9 cellular contexts compared by ENCODE assay signal in the genomic region with DNA sequence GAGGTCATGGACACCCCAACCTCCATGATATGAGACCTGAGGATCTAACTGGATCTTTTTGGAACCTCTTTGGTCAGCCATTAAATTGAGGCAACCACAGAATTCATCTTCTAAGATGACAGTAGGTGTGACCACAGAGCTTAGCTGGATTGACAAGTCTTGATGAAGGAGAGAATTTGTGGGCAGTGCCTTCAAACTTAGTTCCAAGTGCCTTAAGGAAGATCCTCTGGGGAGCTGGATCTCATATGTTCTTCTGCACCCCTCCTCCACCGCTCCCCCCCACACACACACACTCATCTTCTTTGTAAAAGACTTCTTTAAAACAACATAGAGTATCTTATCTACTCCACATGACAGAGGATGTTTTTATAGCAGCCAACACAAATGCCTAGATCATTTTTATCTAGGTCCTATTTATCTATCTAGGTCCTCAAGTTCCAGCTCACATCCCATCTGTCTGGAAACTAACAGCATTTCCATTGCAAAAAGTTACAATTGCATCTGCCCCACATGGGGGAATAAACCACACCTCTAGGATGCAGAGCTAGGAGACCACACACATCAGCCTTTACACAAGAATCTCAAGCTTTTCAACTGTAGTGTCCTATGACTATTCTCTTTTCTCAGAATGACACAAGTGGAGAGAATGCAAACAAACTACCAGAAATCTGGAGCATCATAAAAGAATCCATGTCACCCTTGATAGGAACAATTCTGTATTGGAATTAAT. TPM values are rescaled to one million over a fixed set of nuclear protein-coding genes. Genes with fewer than 3 reads are reported as not detected.
DNase-seq lines count a peak whose midpoint lies in the region; ATAC-seq and TF ChIP-seq lines count a peak whose summit lies in the region.
"Had no signal": no experiment of that assay in that cellular context is flagged by ENCODE, and none has a peak within 500 bp of the region (broad histone marks: within the 10 kb centered on the region; RNA-seq: fewer than 3 reads in every experiment).

No MANE protein-coding gene starts in this region.

- H3K4me3 ChIP-seq in AG10803 (ENCODE audit: low read length) (no peak overlapping the region), HUES64 (ENCODE audit: low read length) (no peak overlapping the region)

- H3K9me3 ChIP-seq in HUES64 (ENCODE audit: insufficient read depth, low read depth, low read length), result no peaks in the 10 kb centered on the region

- peak; percentile 92 for DNase-seq in AG10803 (ENCODE audit: low read depth)
- DNase-seq in fibroblast of peridontal ligament (ENCODE audit: extremely low read depth), result peak; percentile 75
- no peak for DNase-seq in NCI-H446 (lab: John Stamatoyannopoulos, UW)
- DNase-seq in activated gamma-delta T cell treated with Interleukin-2 at 50 U/mL for 16 hours, result no peak
- no peak for DNase-seq in NAMALWA (ENCODE audit: low spot score)
- no peak for DNase-seq in NCI-H1930 (lab: John Stamatoyannopoulos, UW)
- DNase-seq: hypothalamus had no signal

- peaks cover 38% of the 10 kb centered on the region for H3K4me1 ChIP-seq in HUES64 (ENCODE audit: insufficient read depth, low read length)

- no peaks in the 10 kb centered on the region for H3K36me3 ChIP-seq in HUES64 (ENCODE audit: insufficient read depth, low read length)

- H3K27me3 ChIP-seq in HUES64 (ENCODE audit: insufficient read depth, low read length), result no peaks in the 10 kb centered on the region

- no peak overlapping the region for H3K9ac ChIP-seq in HUES64 (ENCODE audit: low read depth, low read length)

- peak overlapping the region; percentile 28; the same call in 1 of the 2 replicates for H3K27ac ChIP-seq in HUES64 (ENCODE audit: low read depth, low read length)

- no peak for TF ChIP-seq CTCF in AG10803 (conservative IDR thresholded peaks at IDR 0.05; ENCODE audit: low read length)

- WGBS in HUES64, result 85% methylated on average over 1 of the region's 1 CpG

- ATAC-seq in GM19438 (IDR thresholded peaks at IDR 0.05; ENCODE audit: low read depth, unreplicated experiment), result peak; percentile 50

RNA-seq across cellular contexts. Expression of gene WWTR1, which starts 37.4 kb away (rescaled TPM):
- 17.2 TPM for polyA plus RNA-seq in HUES64 (2013, experiment 1 of 2)
- polyA plus RNA-seq in HUES64 (2013, experiment 2 of 2), result 17.4 TPM

Comparison
In these comparisons a context has a peak if more than half of its experiments do, and no peak if none do; other contexts are left out.
1. DNase-seq: peak in AG10803 (single experiment) and fibroblast of peridontal ligament (single experiment); none in NCI-H446 (0 of 2), activated gamma-delta T cell treated with Interleukin-2 at 50 U/mL for 16 hours (single experiment), NAMALWA (single experiment) and NCI-H1930 (0 of 2).